Comparison of ENCODE assay signal across 11 cellular contexts in the genomic region with DNA sequence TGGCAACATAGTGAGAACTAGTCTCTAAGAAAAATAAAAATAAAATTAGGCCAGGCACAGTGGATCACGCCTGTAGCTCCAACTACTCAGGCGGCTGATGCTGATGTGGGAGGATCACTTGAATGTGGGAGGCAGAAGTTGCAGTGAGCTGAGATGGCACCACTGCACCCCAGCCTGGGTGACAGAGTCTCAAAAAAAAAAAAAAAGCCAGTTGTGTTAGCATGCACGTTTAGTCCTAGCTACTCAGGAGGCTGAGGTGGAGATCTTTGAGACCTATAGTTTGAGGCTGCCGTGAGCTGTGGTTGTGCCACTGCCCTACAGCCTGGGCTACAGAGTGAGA. TPM values are rescaled to one million over a fixed set of nuclear protein-coding genes. Genes with fewer than 3 reads are reported as not detected.
A peak's percentile ranks its signal among the peaks of the same experiment; 100 is the strongest.
DNase-seq lines count a peak whose midpoint lies in the region; ATAC-seq, FAIRE-seq and TF ChIP-seq lines count a peak whose summit lies in the region.
"Had no signal": no experiment of that assay in that cellular context is flagged by ENCODE, and none has a peak within 500 bp of the region (broad histone marks: within the 10 kb centered on the region; RNA-seq: fewer than 3 reads in every experiment).

No MANE protein-coding gene starts in this region.

- TF ChIP-seq CTCF in activated B cell treated with CpG ODN at 0.5 μM for 24 hours (IDR thresholded peaks at IDR 0.05): no peak
- no peak for TF ChIP-seq CTCF in colonic mucosa (IDR thresholded peaks at IDR 0.05)
- TF ChIP-seq CTCF in mucosa of descending colon (IDR thresholded peaks at IDR 0.05): no peak
- no peak for TF ChIP-seq CTCF in kidney (IDR thresholded peaks at IDR 0.05; ENCODE audit: borderline replicate concordance, extremely low read depth, insufficient read depth)

- H3K9me3 ChIP-seq in iPS-20b (ENCODE audit: insufficient read depth, low read depth, low read length) (no peaks in the 10 kb centered on the region), colonic mucosa (no peaks in the 10 kb centered on the region), mucosa of descending colon (no peaks in the 10 kb centered on the region), kidney (ENCODE audit: control insufficient read depth in 1 of 2, low read length in 2 of 2) (no peaks in the 10 kb centered on the region)

- peaks cover 51% of the 10 kb centered on the region for H3K36me3 Mint-ChIP-seq in activated B cell treated with CpG ODN at 0.5 μM for 24 hours (ENCODE audit: low read depth)

- H3K4me3 ChIP-seq in iPS-20b (ENCODE audit: low read length): peak overlapping the region; percentile 85; the same call in 1 of the 2 replicates
- no peak overlapping the region for H3K4me3 ChIP-seq in colonic mucosa
- H3K4me3 ChIP-seq in mucosa of descending colon: no peak overlapping the region
- no peak overlapping the region for H3K4me3 ChIP-seq in kidney (ENCODE audit: low read length in 2 of 2)
- H3K4me3 ChIP-seq: SJCRH30 had no signal

- H3K4me1 Mint-ChIP-seq in activated B cell treated with CpG ODN at 0.5 μM for 24 hours: peaks cover 79% of the 10 kb centered on the region

- DNase-seq in stimulated activated CD4-positive, alpha-beta T cell treated with anti-CD3 and anti-CD28 coated beads, Interleukin-2, amount 100 ng/mL, for 4 hours (ENCODE audit: low read depth): peak; percentile 36
- DNase-seq in stimulated activated CD4-positive, alpha-beta T cell treated with anti-CD3 and anti-CD28 coated beads, Interleukin-1b, Interleukin-23, amount 100 ng/mL, for 48 hours: no peak
- DNase-seq in activated B cell treated with CpG ODN at 0.5 μM for 24 hours: no peak
- no peak for DNase-seq in colonic mucosa
- DNase-seq in mucosa of descending colon: no peak
- no peak for DNase-seq in kidney
- DNase-seq: NCI-H1417, SJCRH30 had no signal

- ATAC-seq in activated B cell treated with CpG ODN at 0.5 μM for 24 hours (ENCODE audit: low read depth) (no peak), mucosa of descending colon (no peak), GM21515 (IDR thresholded peaks at IDR 0.05; ENCODE audit: unreplicated experiment) (no peak)

- H3K9ac ChIP-seq in iPS-20b (ENCODE audit: low read depth, low read length) (peak overlapping the region; percentile 8; the same call in 1 of the 2 replicates), colonic mucosa (ENCODE audit: low read depth in 2 of 2, low read length in 2 of 2) (no peak overlapping the region), kidney (ENCODE audit: low read length in 2 of 2) (no peak overlapping the region)

- H3K27me3 ChIP-seq in iPS-20b (ENCODE audit: insufficient read depth, low read length) (no peaks in the 10 kb centered on the region), colonic mucosa (no peaks in the 10 kb centered on the region)
- H3K27me3 ChIP-seq: SJCRH30 had no signal

- H3K27ac Mint-ChIP-seq in activated B cell treated with CpG ODN at 0.5 μM for 24 hours: peak overlapping the region; percentile 94

- H3K36me3 ChIP-seq in iPS-20b (ENCODE audit: insufficient read depth, low read depth, low read length) (peaks cover 29% of the 10 kb centered on the region), colonic mucosa (no peaks in the 10 kb centered on the region), mucosa of descending colon (ENCODE audit: low read depth) (no peaks in the 10 kb centered on the region), kidney (ENCODE audit: control insufficient read depth in 1 of 2, insufficient read depth in 2 of 2, low read length in 2 of 2) (no peaks in the 10 kb centered on the region)

- peaks cover 6% of the 10 kb centered on the region; the same call in 1 of the 2 replicates for H3K4me1 ChIP-seq in iPS-20b (ENCODE audit: insufficient read depth, low read length)
- no peaks in the 10 kb centered on the region for H3K4me1 ChIP-seq in colonic mucosa
- peaks cover 12% of the 10 kb centered on the region for H3K4me1 ChIP-seq in mucosa of descending colon (ENCODE audit: low read depth)
- H3K4me1 ChIP-seq in kidney (ENCODE audit: control insufficient read depth in 1 of 2, insufficient read depth in 1 of 2, low read depth in 1 of 2, low read length in 2 of 2): peaks cover 0 to 9% of the 10 kb centered on the region in 2 donors
- H3K4me1 ChIP-seq: SJCRH30 had no signal

- H3K9me3 Mint-ChIP-seq in activated B cell treated with CpG ODN at 0.5 μM for 24 hours: peaks cover 2% of the 10 kb centered on the region

- H3K27ac ChIP-seq in iPS-20b (ENCODE audit: low read length): no peak overlapping the region
- no peak overlapping the region for H3K27ac ChIP-seq in colonic mucosa
- H3K27ac ChIP-seq in kidney (ENCODE audit: low read depth in 2 of 2, low read length in 2 of 2): no peak overlapping the region
- H3K27ac ChIP-seq: C4-2B, SJCRH30 had no signal

- no peak for FAIRE-seq in kidney (lab: Jason Lieb, UNC)

- intact Hi-C loops in activated B cell treated with CpG ODN at 0.5 μM for 24 hours (cut with micrococcal nuclease) (loop anchor here (10.0 kb wide), 1 partner anchor 189 kb away; no protein-coding TSS in a partner anchor), colonic mucosa (cut with DNase I) (loop anchor here (10.0 kb wide), 1 partner anchor 91 kb away; the partner anchor contains the start of gene MOB1B), mucosa of descending colon (cut with DNase I, micrococcal nuclease) (loop anchor here in 1 of 2 donors (10.0 kb wide), 1 partner anchor 171 kb away; no protein-coding TSS in a partner anchor), kidney (cut with DNase I) (no loop called here)

- CTCF ChIA-PET in activated B cell treated with CpG ODN at 0.5 μM for 24 hours (lab: Charles Lee): interaction anchor here (6.3 kb wide), 1 partner anchor 14 kb away, joined by 86 read pairs; no protein-coding TSS in a partner anchor

- POLR2A ChIA-PET in activated B cell treated with CpG ODN at 0.5 μM for 24 hours (lab: Charles Lee): interaction anchor here (0.9 to 6.1 kb wide), 5 partner anchors 11 to 283 kb away, joined by 3 to 203 read pairs (median 4); partner anchors contain the start of gene GRSF1

- H3K4me3 Mint-ChIP-seq in activated B cell treated with CpG ODN at 0.5 μM for 24 hours: peak overlapping the region; percentile 94

- H3K27me3 Mint-ChIP-seq in activated B cell treated with CpG ODN at 0.5 μM for 24 hours: no peaks in the 10 kb centered on the region

RNA-seq across cellular contexts. Expression of gene DCK, which starts 2.5 kb away (rescaled TPM):
- 32.6 and 34.3 TPM in 2 replicates for total RNA-seq in activated B cell treated with CpG ODN at 0.5 μM for 24 hours
- total RNA-seq in colonic mucosa: 10 to 100 TPM; 15.0 to 19.1 TPM
- total RNA-seq in mucosa of descending colon: 10 to 100 TPM in 2 of 3 donors, 1 to 10 TPM in 1; 9.5 to 16.9 (median 11.1) TPM
- total RNA-seq in kidney: 15.2 TPM
- polyA plus RNA-seq in kidney (ENCODE audit: insufficient read depth, low read depth, low replicate concordance): 5.5 TPM
